Comparison of ENCODE assay signal across 15 cellular contexts in genomic region chr2:4782647-4783046, GRCh38.
A peak's percentile ranks its signal among the peaks of the same experiment; 100 is the strongest.
DNase-seq lines count a peak whose midpoint lies in the region; ATAC-seq and TF ChIP-seq lines count a peak whose summit lies in the region.
"Had no signal": no experiment of that assay in that cellular context is flagged by ENCODE, and none has a peak within 500 bp of the region (broad histone marks: within the 10 kb centered on the region; RNA-seq: fewer than 3 reads in every experiment).

No MANE protein-coding gene starts in this region.

- no peak overlapping the region for H3K4me3 ChIP-seq in mammary epithelial cell (replicated peaks in 1 of 3; ENCODE audit: insufficient read depth in 1 of 3, low read depth in 2 of 3, low read length in 3 of 3)
- no peak overlapping the region for H3K4me3 ChIP-seq in adipocyte (ENCODE audit: low read length)
- H3K4me3 ChIP-seq: BLaER1, GM23338 had no signal

- TF ChIP-seq CTCF in mammary epithelial cell (conservative IDR thresholded peaks at IDR 0.05 in 1 of 2, IDR thresholded peaks at IDR 0.05 in 1 of 2; ENCODE audit: extremely low read depth in 1 of 2, insufficient read depth in 1 of 2, low read depth in 1 of 2, low read length in 2 of 2) (no peak), MCF 10A (IDR thresholded peaks at IDR 0.05; ENCODE audit: unreplicated experiment) (no peak)

- CTCF ChIA-PET in mammary epithelial cell (lab: Charles Lee; ENCODE audit: low non-redundant PET) (no interaction called here), MCF 10A (lab: Yijun Ruan, JAX) (interaction anchor here (0.7 to 0.8 kb wide), 2 partner anchors 23 to 1966 kb away, joined by 3 read pairs; no protein-coding TSS in a partner anchor)

- H3K9ac ChIP-seq in mammary epithelial cell (ENCODE audit: insufficient read depth, low read length) = no peak overlapping the region
- H3K9ac ChIP-seq in adipocyte (ENCODE audit: low read length) = no peak overlapping the region
- H3K9ac ChIP-seq: BLaER1 had no signal

- H3K27me3 ChIP-seq in mammary epithelial cell (ENCODE audit: insufficient read depth, low read length) (no peaks in the 10 kb centered on the region), adipocyte (replicated peaks; ENCODE audit: control insufficient read depth, insufficient read depth, low read length) (no peaks in the 10 kb centered on the region)
- H3K27me3 ChIP-seq: BLaER1 had no signal

- no peaks in the 10 kb centered on the region for H3K36me3 Mint-ChIP-seq in MCF 10A (ENCODE audit: insufficient read depth, unreplicated experiment)
- H3K36me3 Mint-ChIP-seq: CD14-positive monocyte; CD4-positive, alpha-beta memory T cell had no signal

- no peak overlapping the region for H3K27ac ChIP-seq in mammary epithelial cell (ENCODE audit: insufficient read depth, low read depth, low read length)
- H3K27ac ChIP-seq: BLaER1 had no signal

- H3K27me3 Mint-ChIP-seq in MCF 10A (ENCODE audit: insufficient read depth, unreplicated experiment) = no peaks in the 10 kb centered on the region
- H3K27me3 Mint-ChIP-seq: CD4-positive, alpha-beta memory T cell had no signal

- 86% methylated on average over 1 of the region's 1 CpG for WGBS in mammary epithelial cell (ENCODE audit: low coverage, missing lambda C conversion rate)

- no peak overlapping the region for H3K4me3 Mint-ChIP-seq in MCF 10A (ENCODE audit: unreplicated experiment)
- H3K4me3 Mint-ChIP-seq: CD14-positive monocyte; CD4-positive, alpha-beta memory T cell; GM23338 had no signal

- H4K20me1 ChIP-seq in mammary epithelial cell (ENCODE audit: insufficient read depth, low read length) = no peaks in the 10 kb centered on the region
- H4K20me1 ChIP-seq: BLaER1 had no signal

- ATAC-seq in esophagus mucosa = no peak
- ATAC-seq: GM23338 had no signal

- in situ Hi-C loops in mammary epithelial cell (cut with MboI; ENCODE audit: low sequenced_read_pairs in 2 of 2) = no loop called here

- DNase-seq in DMS53 (lab: John Stamatoyannopoulos, UW) = peak; percentile 5
- no peak for DNase-seq in DMS53 treated with DMSO at 0.1 percent for 48 hours (lab: John Stamatoyannopoulos, UW; ENCODE audit: unreplicated experiment)
- DNase-seq in mammary epithelial cell = peak; percentile 1
- DNase-seq in MCF 10A (ENCODE audit: unreplicated experiment) = no peak
- peak; percentile 0 for DNase-seq in adipocyte (ENCODE audit: low read depth)
- no peak for DNase-seq in anterior cingulate cortex (lab: John Stamatoyannopoulos, UW)
- DNase-seq: 8988T; CD4-positive, alpha-beta memory T cell; DMS79; GDM1; HCEC 1CT had no signal

- dilution Hi-C loops in mammary epithelial cell (cut with HindIII; ENCODE audit: low sequenced_read_pairs) = no loop called here

- H3K9me3 ChIP-seq in mammary epithelial cell (replicated peaks; ENCODE audit: insufficient read depth, low read length) (peaks cover 2% of the 10 kb centered on the region), adipocyte (ENCODE audit: control insufficient read depth, low read length) (peaks cover 5% of the 10 kb centered on the region)

- H3K4me1 Mint-ChIP-seq in MCF 10A (ENCODE audit: insufficient read depth, unreplicated experiment) = peaks cover 12% of the 10 kb centered on the region
- H3K4me1 Mint-ChIP-seq: CD14-positive monocyte; CD4-positive, alpha-beta memory T cell; GM23338 had no signal

- H3K4me1 ChIP-seq in mammary epithelial cell (ENCODE audit: insufficient read depth, low read length) (no peaks in the 10 kb centered on the region), adipocyte (ENCODE audit: control insufficient read depth, insufficient read depth, low read length) (no peaks in the 10 kb centered on the region)
- H3K4me1 ChIP-seq: BLaER1 had no signal

- no peaks in the 10 kb centered on the region for H3K36me3 ChIP-seq in mammary epithelial cell (ENCODE audit: insufficient read depth, low read length)
- no peaks in the 10 kb centered on the region for H3K36me3 ChIP-seq in adipocyte (ENCODE audit: control insufficient read depth, insufficient read depth, low read length, severe bottlenecking)
- H3K36me3 ChIP-seq: BLaER1 had no signal

- H3K4me2 ChIP-seq in mammary epithelial cell (ENCODE audit: insufficient read depth, low read depth, low read length) = no peak overlapping the region
- H3K4me2 ChIP-seq: BLaER1, GM23338 had no signal

- intact Hi-C loops in mammary epithelial cell (cut with micrococcal nuclease) (no loop called here), MCF 10A (cut with micrococcal nuclease) (no loop called here)

- no peaks in the 10 kb centered on the region for H3K79me2 ChIP-seq in mammary epithelial cell (ENCODE audit: insufficient read depth, low read length)

- POLR2A ChIA-PET in MCF 10A (lab: Yijun Ruan, JAX) = interaction anchor here (0.6 to 0.7 kb wide), 2 partner anchors 53 to 532 kb away, joined by 3 read pairs; no protein-coding TSS in a partner anchor

- no peak overlapping the region for H3K27ac Mint-ChIP-seq in MCF 10A (ENCODE audit: low read depth, unreplicated experiment)
- H3K27ac Mint-ChIP-seq: CD14-positive monocyte; CD4-positive, alpha-beta memory T cell; GM23338 had no signal

- H2AFZ ChIP-seq in mammary epithelial cell (ENCODE audit: low read depth, low read length) = no peak overlapping the region
- H2AFZ ChIP-seq: GM23338 had no signal

- H3K9me3 Mint-ChIP-seq in MCF 10A (ENCODE audit: unreplicated experiment) = peaks cover 15% of the 10 kb centered on the region

- BruUV-seq in mammary epithelial cell (replicated peaks; lab: Mats Ljungman, UMichigan) (no TSS peak), MCF 10A (replicated peaks; lab: Mats Ljungman, UMichigan) (no TSS peak)

Comparison
In these comparisons a context has a peak if more than half of its experiments do, and no peak if none do; other contexts are left out.
1. DNase-seq: peak in DMS53 (single experiment), mammary epithelial cell (single experiment) and adipocyte (single experiment); none in DMS53 treated with DMSO at 0.1 percent for 48 hours (single experiment), MCF 10A (single experiment) and anterior cingulate cortex (0 of 58).